ENCODE assay signal across 1 cellular context in the genomic region with DNA sequence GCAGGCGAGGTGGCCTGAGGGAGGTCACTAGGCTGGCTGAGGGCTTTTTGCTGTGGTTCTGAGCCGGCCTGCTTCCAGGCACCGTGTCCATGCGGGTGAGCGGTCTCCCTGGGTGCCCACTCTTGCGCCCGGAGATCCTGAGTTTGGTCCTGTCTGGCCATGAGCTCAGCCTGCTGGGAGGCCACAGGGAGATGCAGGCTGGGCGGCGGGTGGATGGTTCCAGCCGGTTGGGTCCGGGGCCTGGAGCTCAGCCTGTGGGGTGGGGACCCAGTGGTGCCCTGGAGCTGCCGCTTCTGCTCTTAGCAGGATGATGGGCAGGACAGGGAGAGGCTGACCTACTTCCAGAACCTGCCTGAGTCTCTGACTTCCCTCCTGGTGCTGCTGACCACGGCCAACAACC.
TF ChIP-seq lines count a peak whose summit lies in the region.

No MANE protein-coding gene starts in this region.

TF ChIP-seq in HEK293, 187 proteins besides CTCF, POLR2A, EP300 and RAD21 (continued from another document):
- TF ChIP-seq, protein P1, sequence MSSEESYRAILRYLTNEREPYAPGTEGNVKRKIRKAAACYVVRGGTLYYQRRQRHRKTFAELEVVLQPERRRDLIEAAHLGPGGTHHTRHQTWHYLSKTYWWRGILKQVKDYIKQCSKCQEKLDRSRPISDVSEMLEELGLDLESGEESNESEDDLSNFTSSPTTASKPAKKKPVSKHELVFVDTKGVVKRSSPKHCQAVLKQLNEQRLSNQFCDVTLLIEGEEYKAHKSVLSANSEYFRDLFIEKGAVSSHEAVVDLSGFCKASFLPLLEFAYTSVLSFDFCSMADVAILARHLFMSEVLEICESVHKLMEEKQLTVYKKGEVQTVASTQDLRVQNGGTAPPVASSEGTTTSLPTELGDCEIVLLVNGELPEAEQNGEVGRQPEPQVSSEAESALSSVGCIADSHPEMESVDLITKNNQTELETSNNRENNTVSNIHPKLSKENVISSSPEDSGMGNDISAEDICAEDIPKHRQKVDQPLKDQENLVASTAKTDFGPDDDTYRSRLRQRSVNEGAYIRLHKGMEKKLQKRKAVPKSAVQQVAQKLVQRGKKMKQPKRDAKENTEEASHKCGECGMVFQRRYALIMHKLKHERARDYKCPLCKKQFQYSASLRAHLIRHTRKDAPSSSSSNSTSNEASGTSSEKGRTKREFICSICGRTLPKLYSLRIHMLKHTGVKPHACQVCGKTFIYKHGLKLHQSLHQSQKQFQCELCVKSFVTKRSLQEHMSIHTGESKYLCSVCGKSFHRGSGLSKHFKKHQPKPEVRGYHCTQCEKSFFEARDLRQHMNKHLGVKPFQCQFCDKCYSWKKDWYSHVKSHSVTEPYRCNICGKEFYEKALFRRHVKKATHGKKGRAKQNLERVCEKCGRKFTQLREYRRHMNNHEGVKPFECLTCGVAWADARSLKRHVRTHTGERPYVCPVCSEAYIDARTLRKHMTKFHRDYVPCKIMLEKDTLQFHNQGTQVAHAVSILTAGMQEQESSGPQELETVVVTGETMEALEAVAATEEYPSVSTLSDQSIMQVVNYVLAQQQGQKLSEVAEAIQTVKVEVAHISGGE (tag by site-specific recombination; conservative IDR thresholded peaks at IDR 0.05; ENCODE audit: low read depth): no peak
- TF ChIP-seq GFI1B (tag by site-specific recombination; IDR thresholded peaks at IDR 0.05) (no peak), KLF1 (tag by site-specific recombination; IDR thresholded peaks at IDR 0.05) (no peak), MYNN (tag by site-specific recombination; IDR thresholded peaks at IDR 0.05; ENCODE audit: borderline replicate concordance) (no peak), GLIS2 (tag by site-specific recombination; IDR thresholded peaks at IDR 0.05) (peak; percentile 47), ZNF571 (tag by site-specific recombination; IDR thresholded peaks at IDR 0.05) (no peak)
